Comparison of ENCODE assay signal across 20 cellular contexts in genomic region chr5:78243091-78243490, GRCh38.
"Had no signal": no experiment of that assay in that cellular context is flagged by ENCODE, and none has a peak within 500 bp of the region (broad histone marks: within the 10 kb centered on the region; RNA-seq: fewer than 3 reads in every experiment).

No MANE protein-coding gene starts in this region.

- H3K4me2 ChIP-seq: hepatocyte had no signal

- H3K27ac ChIP-seq: esophagus squamous epithelium, foreskin keratinocyte, hepatocyte, left ventricle myocardium inferior, lower lobe of right lung, pancreas, suprapubic skin, tibial artery, upper lobe of left lung, uterus had no signal

- H3K4me3 ChIP-seq: esophagus squamous epithelium, hepatocyte, left ventricle myocardium inferior, lower lobe of right lung, pancreas, suprapubic skin, tibial artery, upper lobe of left lung, uterus had no signal

- DNase-seq: effector memory CD8-positive, alpha-beta T cell; esophagus squamous epithelium; kidney; left cardiac atrium; left ventricle myocardium inferior; lower lobe of right lung; natural killer cell; nucleus accumbens; pancreas; right cardiac atrium; stimulated activated CD4-positive, alpha-beta T cell treated with anti-CD3 and anti-CD28 coated beads, Interleukin-4, amount 100 ng/mL, for 1 hour; stimulated activated CD8-positive, alpha-beta memory T cell treated with anti-CD3 and anti-CD28 coated beads, Interleukin-4, amount 100 ng/mL, for 48 hours; stimulated activated naive CD8-positive, alpha-beta T cell treated with anti-CD3 and anti-CD28 coated beads, Interleukin-15, Interleukin-2, amounts not matched to agents 100 U/mL and 50 U/mL, for 24 hours; tibial artery; upper lobe of left lung; uterus had no signal

- FAIRE-seq: kidney had no signal

- H2AFZ ChIP-seq: hepatocyte had no signal

- ATAC-seq: effector memory CD8-positive, alpha-beta T cell; foreskin keratinocyte; lower lobe of right lung; natural killer cell; stimulated activated effector memory CD8-positive, alpha-beta T cell treated with anti-CD3 and anti-CD28 coated beads, Interleukin-12 subunit alpha, Interleukin-12 subunit beta, amount 100 ng/mL, for 72 hours; stimulated activated naive CD8-positive, alpha-beta T cell treated with anti-CD3 and anti-CD28 coated beads, Interleukin-15, Interleukin-2, amounts not matched to agents 100 U/mL and 50 U/mL, for 24 hours had no signal

- H3K27me3 ChIP-seq: esophagus squamous epithelium, foreskin keratinocyte, hepatocyte, pancreas, suprapubic skin, tibial artery, upper lobe of left lung, uterus had no signal

- H3K9me3 ChIP-seq: esophagus squamous epithelium, left ventricle myocardium inferior, lower lobe of right lung, pancreas, suprapubic skin, tibial artery, upper lobe of left lung, uterus had no signal

- H3K36me3 ChIP-seq: lower lobe of right lung, pancreas, tibial artery, upper lobe of left lung, uterus had no signal

- H3K4me1 ChIP-seq: esophagus squamous epithelium, foreskin keratinocyte, lower lobe of right lung, pancreas, suprapubic skin, uterus had no signal
